In the genomic region with DNA sequence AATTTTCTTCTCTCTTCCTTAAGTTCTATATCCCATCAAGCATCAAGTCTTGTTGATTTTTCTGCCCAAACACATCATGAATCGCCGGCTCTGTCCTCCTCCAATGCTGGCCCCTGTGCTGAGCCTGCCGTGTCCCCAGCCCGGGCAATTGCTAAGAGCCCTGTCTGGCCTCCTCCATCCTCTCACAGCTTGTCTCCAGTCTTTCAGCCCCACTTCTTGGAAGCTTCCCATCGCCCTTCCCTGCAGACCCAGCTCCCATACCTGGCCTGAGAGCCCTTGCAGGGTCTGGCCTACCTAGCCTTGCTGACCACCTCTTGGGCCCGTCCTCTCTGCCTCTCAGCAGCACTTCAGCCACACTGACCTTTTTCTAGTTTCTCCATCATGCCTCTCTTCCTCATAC, we compare ENCODE assay signal across 21 cellular contexts.
"Had no signal": no experiment of that assay in that cellular context is flagged by ENCODE, and none has a peak within 500 bp of the region (broad histone marks: within the 10 kb centered on the region; RNA-seq: fewer than 3 reads in every experiment).

No MANE protein-coding gene starts in this region.

- H3K9ac ChIP-seq: KMS-11 had no signal

- H3K27ac ChIP-seq: brain microvascular endothelial cell, cardiac muscle cell, KMS-11 had no signal

- H3K4me3 Mint-ChIP-seq: activated B cell treated with CpG ODN at 0.5 μM for 24 hours; activated CD4-positive, alpha-beta T cell treated with anti-CD3 and anti-CD28 coated beads, Interleukin-2, amount 10 ng/mL, durations not matched to agents 24 days and 14 days had no signal

- H3K4me3 ChIP-seq: cardiac muscle cell had no signal

- DNase-seq: activated B cell treated with CpG ODN at 0.5 μM for 24 hours; activated CD4-positive, alpha-beta T cell treated with anti-CD3 and anti-CD28 coated beads for 1 hour; activated CD4-positive, alpha-beta T cell treated with anti-CD3 and anti-CD28 coated beads, Interleukin-2, amount 10 ng/mL, durations not matched to agents 24 days and 14 days; activated CD4-positive, alpha-beta T cell treated with anti-CD3 and anti-CD28 coated beads, Interleukin-2, amount 50 U/mL, for 48 hours; activated CD8-positive, alpha-beta memory T cell treated with anti-CD3 and anti-CD28 coated beads, Interleukin-2, amount 50 U/mL, for 4 hours; activated naive CD4-positive, alpha-beta T cell; activated T-cell treated with anti-CD3 and anti-CD28 coated beads, Interleukin-2, amount 50 U/mL, for 1 hour; brain microvascular endothelial cell; NCI-H1092; NCI-H1417; NCI-H1930; NCI-H2171; NCI-H2227 treated with DMSO at 0.1 percent for 48 hours; NCI-H526; NCI-H82; SIG-M5; T-helper 2 cell; T1000 had no signal

- ATAC-seq: activated naive CD4-positive, alpha-beta T cell treated with anti-CD3 and anti-CD28 coated beads, Interleukin-2, amount 50 U/mL, for 72 hours had no signal

- H3K27me3 Mint-ChIP-seq: activated B cell treated with CpG ODN at 0.5 μM for 24 hours; activated CD4-positive, alpha-beta T cell treated with anti-CD3 and anti-CD28 coated beads, Interleukin-2, amount 10 ng/mL, durations not matched to agents 24 days and 14 days had no signal

- H3K27me3 ChIP-seq: brain microvascular endothelial cell, cardiac muscle cell had no signal

- H3K36me3 ChIP-seq: brain microvascular endothelial cell, cardiac muscle cell had no signal

- H3K4me2 ChIP-seq: KMS-11 had no signal

- H3K27ac Mint-ChIP-seq: activated B cell treated with CpG ODN at 0.5 μM for 24 hours; activated CD4-positive, alpha-beta T cell treated with anti-CD3 and anti-CD28 coated beads, Interleukin-2, amount 10 ng/mL, durations not matched to agents 24 days and 14 days; activated naive CD4-positive, alpha-beta T cell treated with anti-CD3 and anti-CD28 coated beads, Interleukin-2, amount 50 U/mL, for 72 hours had no signal
